In the genomic region with DNA sequence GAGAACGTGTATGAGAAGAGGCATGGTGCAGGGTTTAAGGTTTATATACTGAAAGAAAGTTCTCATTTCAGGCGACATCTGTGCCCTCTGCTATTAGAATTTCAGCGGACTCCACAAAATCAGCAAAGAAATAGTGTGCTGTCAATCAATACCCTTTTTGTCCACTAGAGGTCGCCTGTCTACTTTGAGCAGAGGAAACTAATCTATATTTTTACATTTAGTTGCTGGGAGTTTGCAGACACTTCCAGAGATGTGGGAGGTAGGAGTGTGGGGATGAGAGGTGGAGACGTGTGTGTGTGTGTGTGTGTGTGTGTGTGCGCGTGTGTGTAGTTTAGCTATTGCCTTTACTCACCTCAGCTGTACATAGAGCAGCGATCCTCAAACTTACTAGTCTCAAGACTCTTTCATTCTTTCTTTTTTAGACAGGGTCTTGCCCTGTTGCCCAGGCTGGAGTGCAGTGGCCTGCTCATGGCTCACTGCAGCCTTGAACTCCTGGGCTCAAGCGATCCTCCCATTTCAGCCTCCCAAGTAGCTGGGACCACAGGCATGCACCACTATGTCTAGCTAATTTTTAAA, we compare ENCODE assay signal across 8 cellular contexts. TPM values are rescaled to one million over a fixed set of nuclear protein-coding genes. Genes with fewer than 3 reads are reported as not detected.
DNase-seq lines count a peak whose midpoint lies in the region; ATAC-seq and TF ChIP-seq lines count a peak whose summit lies in the region.

No MANE protein-coding gene starts in this region.

- no peak overlapping the region for H3K4me3 ChIP-seq in neural cell (ENCODE audit: low read length)

- no peaks in the 10 kb centered on the region for H3K27me3 ChIP-seq in neural cell (ENCODE audit: insufficient read depth, low read depth, low read length)

- H3K27ac ChIP-seq in neural cell (ENCODE audit: low read length), result no peak overlapping the region

- no peaks in the 10 kb centered on the region for H4K20me1 ChIP-seq in neural cell (ENCODE audit: insufficient read depth)

- TF ChIP-seq RAD21 in neural cell (conservative IDR thresholded peaks at IDR 0.05), result peak; percentile 72

- DNase-seq in ACHN (peak; percentile 50), ELF-1 (ENCODE audit: low read depth, low spot score) (peak; percentile 43), NCI-H1105 treated with DMSO at 0.1 percent for 48 hours (lab: John Stamatoyannopoulos, UW) (peak; percentile 59), T follicular helper cell (ENCODE audit: low read depth) (peak; percentile 18), erythroblast (lab: John Stamatoyannopoulos, UW) (peak; percentile 68 to 85)

- no peaks in the 10 kb centered on the region for H3K9me2 ChIP-seq in neural cell (ENCODE audit: insufficient read depth, low read length)

- ATAC-seq in GM19328 (IDR thresholded peaks at IDR 0.05; ENCODE audit: unreplicated experiment) (no peak), GM21367 (IDR thresholded peaks at IDR 0.05; ENCODE audit: unreplicated experiment) (no peak)

- H3K79me2 ChIP-seq in neural cell (replicated peaks; ENCODE audit: insufficient read depth, low read length), result no peaks in the 10 kb centered on the region

- H2AFZ ChIP-seq in neural cell (ENCODE audit: low read depth, low read length), result no peak overlapping the region

- H3K9me3 ChIP-seq in neural cell (ENCODE audit: low read length), result no peaks in the 10 kb centered on the region

- H3F3A ChIP-seq in neural cell (ENCODE audit: insufficient read depth, low read length, poor library complexity, severe bottlenecking), result no peaks in the 10 kb centered on the region

- H3K36me3 ChIP-seq in neural cell (ENCODE audit: insufficient read depth, low read length), result no peaks in the 10 kb centered on the region

- no peak for TF ChIP-seq EP300 in neural cell (conservative IDR thresholded peaks at IDR 0.05; ENCODE audit: poor library complexity, severe bottlenecking)

- no peak overlapping the region for H3K4me2 ChIP-seq in neural cell (ENCODE audit: low read length)

- no peak for TF ChIP-seq POLR2A in erythroblast (IDR thresholded peaks at IDR 0.05; ENCODE audit: low read length)

- peak; percentile 90 for TF ChIP-seq CTCF in neural cell (IDR thresholded peaks at IDR 0.05; ENCODE audit: poor library complexity, severe bottlenecking)

- in situ Hi-C loops in ACHN (cut with HindIII; ENCODE audit: low pct_ligation_motif_present, low pct_unique_long_range_greater_than_20kb, low sequenced_read_pairs), result no loop called here

- H3K9ac ChIP-seq in neural cell (ENCODE audit: low read length), result no peak overlapping the region

TF ChIP-seq in neural cell, 6 proteins besides CTCF, POLR2A, EP300 and RAD21:
- TF ChIP-seq, protein P1, sequence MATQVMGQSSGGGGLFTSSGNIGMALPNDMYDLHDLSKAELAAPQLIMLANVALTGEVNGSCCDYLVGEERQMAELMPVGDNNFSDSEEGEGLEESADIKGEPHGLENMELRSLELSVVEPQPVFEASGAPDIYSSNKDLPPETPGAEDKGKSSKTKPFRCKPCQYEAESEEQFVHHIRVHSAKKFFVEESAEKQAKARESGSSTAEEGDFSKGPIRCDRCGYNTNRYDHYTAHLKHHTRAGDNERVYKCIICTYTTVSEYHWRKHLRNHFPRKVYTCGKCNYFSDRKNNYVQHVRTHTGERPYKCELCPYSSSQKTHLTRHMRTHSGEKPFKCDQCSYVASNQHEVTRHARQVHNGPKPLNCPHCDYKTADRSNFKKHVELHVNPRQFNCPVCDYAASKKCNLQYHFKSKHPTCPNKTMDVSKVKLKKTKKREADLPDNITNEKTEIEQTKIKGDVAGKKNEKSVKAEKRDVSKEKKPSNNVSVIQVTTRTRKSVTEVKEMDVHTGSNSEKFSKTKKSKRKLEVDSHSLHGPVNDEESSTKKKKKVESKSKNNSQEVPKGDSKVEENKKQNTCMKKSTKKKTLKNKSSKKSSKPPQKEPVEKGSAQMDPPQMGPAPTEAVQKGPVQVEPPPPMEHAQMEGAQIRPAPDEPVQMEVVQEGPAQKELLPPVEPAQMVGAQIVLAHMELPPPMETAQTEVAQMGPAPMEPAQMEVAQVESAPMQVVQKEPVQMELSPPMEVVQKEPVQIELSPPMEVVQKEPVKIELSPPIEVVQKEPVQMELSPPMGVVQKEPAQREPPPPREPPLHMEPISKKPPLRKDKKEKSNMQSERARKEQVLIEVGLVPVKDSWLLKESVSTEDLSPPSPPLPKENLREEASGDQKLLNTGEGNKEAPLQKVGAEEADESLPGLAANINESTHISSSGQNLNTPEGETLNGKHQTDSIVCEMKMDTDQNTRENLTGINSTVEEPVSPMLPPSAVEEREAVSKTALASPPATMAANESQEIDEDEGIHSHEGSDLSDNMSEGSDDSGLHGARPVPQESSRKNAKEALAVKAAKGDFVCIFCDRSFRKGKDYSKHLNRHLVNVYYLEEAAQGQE (IDR thresholded peaks at IDR 0.05; ENCODE audit: borderline replicate concordance), result no peak
- TF ChIP-seq SMC3 (conservative IDR thresholded peaks at IDR 0.05; ENCODE audit: poor library complexity), result peak; percentile 80
- no peak for TF ChIP-seq POLR2AphosphoS5 (IDR thresholded peaks at IDR 0.05)
- TF ChIP-seq MXI1 (conservative IDR thresholded peaks at IDR 0.05; ENCODE audit: poor library complexity, severe bottlenecking), result no peak

RNA-seq across cellular contexts. Expression of a gene that starts 9.7 kb away (rescaled TPM):
- polyA plus RNA-seq in neural cell, result 6.6 and 11.5 TPM in 2 replicates
- polyA minus RNA-seq in neural cell, result 3.4 and 3.7 TPM in 2 replicates

RNA-seq across cellular contexts. Expression of a gene that starts 25.2 kb away (rescaled TPM):
- not detected in 2 replicates for polyA plus RNA-seq in neural cell
- 0.24 TPM in 1 of 2 replicates, not detected in the other for polyA minus RNA-seq in neural cell

RNA-seq across cellular contexts. Expression of a gene that starts 28.1 kb away (rescaled TPM):
- 2.1 and 5.3 TPM in 2 replicates for polyA plus RNA-seq in neural cell
- 3.7 and 5.2 TPM in 2 replicates for polyA minus RNA-seq in neural cell

RNA-seq across cellular contexts. Expression of a gene that starts 47.6 kb away (rescaled TPM):
- polyA plus RNA-seq in neural cell, result not detected in 2 replicates
- not detected in 2 replicates for polyA minus RNA-seq in neural cell

RNA-seq across cellular contexts. Expression of a gene that starts 53.4 kb away (rescaled TPM):
- polyA plus RNA-seq in neural cell, result 15.6 and 20.1 TPM in 2 replicates
- polyA minus RNA-seq in neural cell, result 11.2 and 12.4 TPM in 2 replicates

Comparison
In these comparisons a context has a peak if more than half of its experiments do, and no peak if none do; other contexts are left out.
1. DNase-seq: peak in every context shown above with its lines; median percentile 76 in erythroblast; 59 in NCI-H1105 treated with DMSO at 0.1 percent for 48 hours; 50 in ACHN; 43 in ELF-1; 18 in T follicular helper cell.